ENCODE assay signal across 17 cellular contexts in genomic region chr3:104316118-104316517, GRCh38.
A peak's percentile ranks its signal among the peaks of the same experiment; 100 is the strongest.
DNase-seq lines count a peak whose midpoint lies in the region; ATAC-seq and TF ChIP-seq lines count a peak whose summit lies in the region.
"Had no signal": no experiment of that assay in that cellular context is flagged by ENCODE, and none has a peak within 500 bp of the region (broad histone marks: within the 10 kb centered on the region; RNA-seq: fewer than 3 reads in every experiment).

No MANE protein-coding gene starts in this region.

- TF ChIP-seq CTCF in epithelial cell of esophagus (IDR thresholded peaks at IDR 0.05; ENCODE audit: insufficient read depth, low read depth, low read length, missing control alignments), result no peak

- H3K4me3 ChIP-seq in epithelial cell of esophagus (ENCODE audit: low read length), result no peak overlapping the region
- H3K4me3 ChIP-seq: neural progenitor cell, suprapubic skin had no signal

- ATAC-seq in GM21390 (IDR thresholded peaks at IDR 0.05; ENCODE audit: unreplicated experiment) (no peak), GM18873 (IDR thresholded peaks at IDR 0.05; ENCODE audit: low FRiP score, unreplicated experiment) (no peak)
- ATAC-seq: activated naive CD8-positive, alpha-beta T cell treated with anti-CD3 and anti-CD28 coated beads, Interleukin-2, amount 50 U/mL, for 24 hours; WTC11 had no signal

- DNase-seq in GM03348 (ENCODE audit: low spot score) (peak; percentile 14), M059J (ENCODE audit: low read depth) (peak; percentile 54), epithelial cell of esophagus (ENCODE audit: low read depth) (peak; percentile 15), renal cortical epithelial cell (ENCODE audit: low read depth) (peak; percentile 45), HUDEP-2 (lab: John Stamatoyannopoulos, UW; ENCODE audit: unreplicated experiment in 76 of 76) (no peak)
- DNase-seq: activated gamma-delta T cell; activated naive CD8-positive, alpha-beta T cell treated with anti-CD3 and anti-CD28 coated beads, Interleukin-2, amount 50 U/mL, for 24 hours; cortex of kidney; DMS79 treated with DMSO at 0.1 percent for 48 hours; NCI-H1694 treated with DMSO at 0.1 percent for 48 hours; NCI-H69; T-helper 9 cell had no signal

Comparison
In these comparisons a context has a peak if more than half of its experiments do, and no peak if none do; other contexts are left out.
1. DNase-seq: peak in GM03348 (single experiment), M059J (single experiment), epithelial cell of esophagus (single experiment) and renal cortical epithelial cell (single experiment); none in HUDEP-2 (0 of 76).